ENCODE assay signal across 1 cellular context in the genomic region with DNA sequence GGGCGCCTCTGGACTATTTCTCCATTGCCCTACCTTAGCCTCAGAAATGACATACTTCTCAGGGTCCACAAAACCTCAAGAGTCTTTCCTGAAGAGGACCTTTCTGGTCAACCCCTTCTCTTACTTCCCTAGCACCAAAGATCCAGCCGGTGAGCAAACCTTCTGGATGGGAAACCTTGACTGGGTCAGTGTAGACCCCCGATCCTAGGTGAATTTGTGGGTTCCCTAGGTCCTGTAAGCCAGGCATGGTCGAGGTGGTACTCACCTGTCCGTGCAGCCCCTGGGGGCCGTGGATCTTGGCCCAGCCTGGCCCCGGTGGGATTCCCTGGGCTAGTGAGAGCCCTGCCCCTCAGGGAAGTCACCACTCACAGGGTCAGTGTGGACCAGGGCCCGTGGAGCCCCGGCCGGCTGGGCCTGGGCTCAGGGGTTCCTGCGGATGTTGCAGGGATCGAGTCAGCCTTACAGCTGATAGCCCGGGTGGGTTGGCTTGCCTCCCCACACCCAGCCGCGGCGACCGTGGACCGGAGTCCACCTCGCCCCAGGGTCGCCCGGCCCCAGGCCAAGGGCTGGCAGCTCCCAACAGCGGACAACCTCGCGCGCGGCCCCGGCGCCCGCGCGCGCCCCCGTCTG.
TF ChIP-seq lines count a peak whose summit lies in the region.

No MANE protein-coding gene starts in this region.

TF ChIP-seq in IMR-90, 13 proteins besides CTCF, POLR2A, EP300 and RAD21:
- TF ChIP-seq NFE2L2 (IDR thresholded peaks at IDR 0.05; ENCODE audit: low read depth, low read length) (no peak), MXI1 (IDR thresholded peaks at IDR 0.05; ENCODE audit: borderline replicate concordance, low read depth, low read length) (peak; percentile 8; the same call in 1 of the 2 replicates)
